Comparison of ENCODE assay signal across 13 cellular contexts in the genomic region with DNA sequence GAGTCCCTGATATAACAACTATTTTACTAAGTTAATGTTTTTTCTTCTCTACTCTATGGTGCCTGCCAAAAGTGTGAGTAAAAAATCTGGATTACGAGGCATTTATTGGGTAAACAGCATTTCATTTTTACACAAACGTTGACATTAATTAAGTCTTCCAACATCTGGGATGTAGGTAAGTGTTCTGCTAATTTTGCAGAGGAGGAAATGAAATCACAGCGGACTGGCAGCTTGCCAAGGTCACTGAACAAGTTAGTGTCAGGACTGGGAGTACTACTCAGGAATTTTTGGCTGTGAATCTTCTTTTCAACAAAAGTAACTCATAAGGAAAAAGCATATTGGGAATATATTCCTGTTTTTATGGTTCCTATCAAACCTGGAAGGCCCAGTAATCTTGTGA.
DNase-seq lines count a peak whose midpoint lies in the region; TF ChIP-seq lines count a peak whose summit lies in the region.
"Had no signal": no experiment of that assay in that cellular context is flagged by ENCODE, and none has a peak within 500 bp of the region (broad histone marks: within the 10 kb centered on the region; RNA-seq: fewer than 3 reads in every experiment).

No MANE protein-coding gene starts in this region.

- H3K27ac ChIP-seq in transverse colon, result no peak overlapping the region
- H3K27ac ChIP-seq: 22Rv1 had no signal

- H3K4me3 ChIP-seq in lower leg skin (ENCODE audit: low read depth, poor library complexity, severe bottlenecking) (no peak overlapping the region), transverse colon (no peak overlapping the region)

- intact Hi-C loops in lower leg skin (cut with DNase I; ENCODE audit: low total_unique reads) (no loop called here), transverse colon (cut with DNase I; ENCODE audit: low total_unique reads) (no loop called here)

- TF ChIP-seq POLR2A in lower leg skin (IDR thresholded peaks at IDR 0.05), result no peak
- TF ChIP-seq POLR2A in transverse colon (IDR thresholded peaks at IDR 0.05), result no peak

- in situ Hi-C loops in transverse colon (cut with MboI; ENCODE audit: low pct_ligation_motif_present in 1 of 4, low pct_unique_long_range_greater_than_20kb in 1 of 4, low sequenced_read_pairs in 3 of 4), result no loop called here

- TF ChIP-seq CTCF in lower leg skin (IDR thresholded peaks at IDR 0.05), result no peak
- TF ChIP-seq CTCF in transverse colon (IDR thresholded peaks at IDR 0.05), result no peak

- peaks cover 0 to 3% (median 0%) of the 10 kb centered on the region in 4 donors for H3K4me1 ChIP-seq in transverse colon

- no peaks in the 10 kb centered on the region for H3K36me3 ChIP-seq in transverse colon

- peak; percentile 10 for DNase-seq in DMS 273 (lab: John Stamatoyannopoulos, UW; ENCODE audit: unreplicated experiment)
- no peak for DNase-seq in DMS 273 treated with DMSO at 0.1 percent for 48 hours (lab: John Stamatoyannopoulos, UW)
- peak; percentile 70 for DNase-seq in dermis blood vessel endothelial cell
- DNase-seq in lower leg skin (ENCODE audit: low spot score in 2 of 2), result peak; percentile 48 to 87
- peak; percentile 18 for DNase-seq in transverse colon
- no peak for DNase-seq in D341Med (ENCODE audit: low spot score)
- no peak for DNase-seq in activated CD4-positive, CD25-positive, alpha-beta regulatory T cell (lab: John Stamatoyannopoulos, UW)
- no peak for DNase-seq in activated gamma-delta T cell (lab: John Stamatoyannopoulos, UW)
- DNase-seq: activated T-cell treated with anti-CD3 and anti-CD28 coated beads, Interleukin-2, amount 50 U/mL, for 1 hour; Calu3; central memory CD4-positive, alpha-beta T cell; NCI-H187 had no signal

- no peaks in the 10 kb centered on the region for H3K27me3 ChIP-seq in transverse colon

- TF ChIP-seq EP300 in transverse colon (IDR thresholded peaks at IDR 0.05; ENCODE audit: low read depth), result no peak

- 30 to 44% methylated on average over 3 of the region's 3 CpGs for WGBS in lower leg skin, 2 donors
- WGBS in transverse colon (ENCODE audit: low coverage in 1 of 2), 2 donors, result 28 to 38% methylated on average over 3 of the region's 3 CpGs

- no peaks in the 10 kb centered on the region for H3K9me3 ChIP-seq in transverse colon

Comparison
In these comparisons a context has a peak if more than half of its experiments do, and no peak if none do; other contexts are left out.
1. DNase-seq: peak in DMS 273 (single experiment), dermis blood vessel endothelial cell (single experiment), lower leg skin (2 of 2) and transverse colon (single experiment); none in DMS 273 treated with DMSO at 0.1 percent for 48 hours (single experiment), D341Med (single experiment), activated CD4-positive, CD25-positive, alpha-beta regulatory T cell (0 of 4) and activated gamma-delta T cell (single experiment).